Comparison of ENCODE assay signal across 38 cellular contexts in the genomic region with DNA sequence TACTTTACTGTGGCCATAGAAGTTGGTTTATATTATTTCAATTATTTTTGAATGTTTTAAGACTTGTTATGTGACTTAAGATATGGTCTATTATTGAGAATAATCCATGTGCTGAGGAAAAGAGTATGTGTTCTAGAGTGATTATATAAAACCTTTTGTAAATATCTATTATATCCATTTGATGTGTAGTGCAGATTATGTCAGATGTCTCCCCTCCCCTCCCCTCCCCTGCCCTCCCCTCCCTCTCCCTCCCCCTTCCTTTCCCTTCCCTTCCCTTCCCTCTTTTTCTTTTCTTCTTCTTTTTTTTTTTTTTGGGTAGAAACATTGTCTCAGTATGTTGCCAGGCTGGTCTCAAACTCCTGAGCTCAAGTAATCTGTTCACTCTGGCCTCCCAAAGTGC. TPM values are rescaled to one million over a fixed set of nuclear protein-coding genes. Genes with fewer than 3 reads are reported as not detected.
"Had no signal": no experiment of that assay in that cellular context is flagged by ENCODE, and none has a peak within 500 bp of the region (broad histone marks: within the 10 kb centered on the region; RNA-seq: fewer than 3 reads in every experiment).

No MANE protein-coding gene starts in this region.

- H3K36me3 ChIP-seq: MG63 had no signal

- H3K4me3 ChIP-seq: MG63 had no signal

- H3K9me3 ChIP-seq: MG63 had no signal

- DNase-seq: Karpas-422, Kasumi-1, MG63, MM.1S, MV-4-11, NCI-H1048, NCI-H1092, NCI-H1092 treated with DMSO at 0.1 percent for 48 hours, NCI-H1105, NCI-H1105 treated with DMSO at 0.1 percent for 48 hours, NCI-H1417, NCI-H1417 treated with DMSO at 0.1 percent for 48 hours, NCI-H1436, NCI-H1436 treated with DMSO at 0.1 percent for 48 hours, NCI-H146, NCI-H1694, NCI-H1694 treated with DMSO at 0.1 percent for 48 hours, NCI-H187, NCI-H187 treated with DMSO at 0.1 percent for 48 hours, NCI-H1930, NCI-H2029, NCI-H2029 treated with DMSO at 0.1 percent for 48 hours, NCI-H2081, NCI-H2081 treated with DMSO at 0.1 percent for 48 hours, NCI-H2107, NCI-H2171, NCI-H2171 treated with DMSO at 0.1 percent for 48 hours, NCI-H2227 treated with DMSO at 0.1 percent for 48 hours, NCI-H226, NCI-H345, NCI-H446, NCI-H446 treated with DMSO at 0.1 percent for 48 hours, NCI-H510A, NCI-H510A treated with DMSO at 0.1 percent for 48 hours had no signal

RNA-seq across cellular contexts. Expression of gene CYP2C8, which starts 8.3 kb away (rescaled TPM):
- total RNA-seq: LHCN-M2, M059J, MCF 10A, NCI-H460 had no signal
